ENCODE assay signal across 12 cellular contexts in the genomic region with DNA sequence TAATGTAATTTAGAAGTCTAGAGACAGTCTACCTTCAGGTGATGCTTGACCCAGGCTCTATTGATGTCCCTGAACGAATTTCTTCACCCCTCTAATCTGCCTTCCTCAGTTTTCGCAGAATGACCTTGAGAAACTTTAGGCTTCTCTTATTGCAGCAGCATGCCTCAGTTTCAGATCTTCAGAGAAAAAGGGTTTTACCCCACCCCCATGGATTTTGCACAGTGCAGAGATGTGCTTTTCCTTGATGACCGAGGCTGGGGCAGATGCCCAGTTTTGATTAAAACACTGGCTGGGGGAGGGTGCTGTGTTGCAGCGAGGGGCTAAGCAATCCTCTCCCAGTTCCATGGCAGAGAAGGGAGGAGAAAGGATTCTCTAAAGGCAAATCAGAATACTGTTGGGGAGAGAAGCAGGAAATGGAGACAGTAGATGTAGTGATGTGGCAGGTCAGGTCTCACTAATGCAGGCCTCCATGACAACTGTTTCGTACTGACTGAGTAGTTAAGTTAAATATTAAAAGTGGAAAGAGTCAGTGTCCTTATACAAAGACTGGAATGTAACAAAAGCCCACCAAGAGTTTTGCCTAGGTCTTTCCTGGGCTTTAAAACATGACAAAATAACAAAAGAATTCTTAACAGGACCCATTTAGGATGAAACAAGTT. TPM values are rescaled to one million over a fixed set of nuclear protein-coding genes. Genes with fewer than 3 reads are reported as not detected.
DNase-seq lines count a peak whose midpoint lies in the region; ATAC-seq and TF ChIP-seq lines count a peak whose summit lies in the region.
"Had no signal": no experiment of that assay in that cellular context is flagged by ENCODE, and none has a peak within 500 bp of the region (broad histone marks: within the 10 kb centered on the region; RNA-seq: fewer than 3 reads in every experiment).

No MANE protein-coding gene starts in this region.

- ATAC-seq in GM18907 (IDR thresholded peaks at IDR 0.05; ENCODE audit: unreplicated experiment) (peak; percentile 90), GM21619 (IDR thresholded peaks at IDR 0.05; ENCODE audit: unreplicated experiment) (peak; percentile 93), HG03159 (IDR thresholded peaks at IDR 0.05; ENCODE audit: unreplicated experiment) (peak; percentile 83), gastroesophageal sphincter (no peak)
- ATAC-seq: Panc1, psoas muscle had no signal

- no peak overlapping the region for H2AFZ ChIP-seq in hepatocyte

- peak overlapping the region; percentile 56 for H3K4me2 ChIP-seq in hepatocyte

- H3K27me3 ChIP-seq in hepatocyte, result no peaks in the 10 kb centered on the region
- peaks cover 18% of the 10 kb centered on the region for H3K27me3 ChIP-seq in gastroesophageal sphincter
- no peaks in the 10 kb centered on the region for H3K27me3 ChIP-seq in thyroid gland

- no peak overlapping the region for H3K4me3 ChIP-seq in hepatocyte
- no peak overlapping the region for H3K4me3 ChIP-seq in gastroesophageal sphincter
- no peak overlapping the region for H3K4me3 ChIP-seq in thyroid gland (replicated peaks in 1 of 3)
- H3K4me3 ChIP-seq: psoas muscle had no signal

- whole genome bisulfite sequencing in hepatocyte (ENCODE audit: low lambda C conversion rate, missing lambda C conversion rate), result 65% methylated on average over 5 of the region's 5 CpGs
- WGBS in gastroesophageal sphincter (ENCODE audit: low coverage in 1 of 2), 2 donors, result 76 to 100% methylated on average over 2 to 5 of the region's 5 CpGs
- 80 to 83% methylated on average over 5 of the region's 5 CpGs for WGBS in thyroid gland, 2 donors

- H3K27ac ChIP-seq in hepatocyte (peak overlapping the region; percentile 81), gastroesophageal sphincter (no peak overlapping the region), thyroid gland (no peak overlapping the region)
- H3K27ac ChIP-seq: C4-2B, psoas muscle had no signal

- no peak for TF ChIP-seq CTCF in hepatocyte (IDR thresholded peaks at IDR 0.05; ENCODE audit: poor library complexity)
- TF ChIP-seq CTCF in gastroesophageal sphincter (IDR thresholded peaks at IDR 0.05), result no peak
- no peak for TF ChIP-seq CTCF in thyroid gland (IDR thresholded peaks at IDR 0.05)

- no peak for DNase-seq in hepatocyte (ENCODE audit: low spot score)
- no peak for DNase-seq in activated T-cell treated with anti-CD3 and anti-CD28 coated beads for 4 hours
- no peak for DNase-seq in dermis blood vessel endothelial cell
- DNase-seq in thyroid gland, result no peak
- DNase-seq: psoas muscle; stimulated activated CD4-positive, alpha-beta T cell treated with anti-CD3 and anti-CD28 coated beads, Interleukin-2, amount 100 ng/mL, for 48 hours had no signal

- no peaks in the 10 kb centered on the region for H4K20me1 ChIP-seq in hepatocyte (ENCODE audit: insufficient read depth, poor library complexity, severe bottlenecking)

- TF ChIP-seq EP300 in gastroesophageal sphincter (IDR thresholded peaks at IDR 0.05), result no peak

- H3K79me2 ChIP-seq in hepatocyte, result no peaks in the 10 kb centered on the region

- H3K9me3 ChIP-seq in hepatocyte (ENCODE audit: low read depth) (no peaks in the 10 kb centered on the region), gastroesophageal sphincter (peaks cover 0 to 2% (median 0%) of the 10 kb centered on the region in 3 donors), thyroid gland (no peaks in the 10 kb centered on the region)
- H3K9me3 ChIP-seq: psoas muscle had no signal

- intact Hi-C loops in thyroid gland (cut with DNase I), result no loop called here

- H3K9me2 ChIP-seq in hepatocyte (replicated peaks; ENCODE audit: insufficient read depth), result no peaks in the 10 kb centered on the region

- no peaks in the 10 kb centered on the region for H3K36me3 ChIP-seq in hepatocyte (replicated peaks; ENCODE audit: insufficient read depth, low read depth)
- no peaks in the 10 kb centered on the region for H3K36me3 ChIP-seq in gastroesophageal sphincter
- no peaks in the 10 kb centered on the region for H3K36me3 ChIP-seq in thyroid gland

- no peak for TF ChIP-seq POLR2A in gastroesophageal sphincter (IDR thresholded peaks at IDR 0.05)
- TF ChIP-seq POLR2A in thyroid gland (IDR thresholded peaks at IDR 0.05), result no peak

- peaks cover 4% of the 10 kb centered on the region for H3K4me1 ChIP-seq in hepatocyte (ENCODE audit: insufficient read depth)
- H3K4me1 ChIP-seq in gastroesophageal sphincter, result no peaks in the 10 kb centered on the region
- H3K4me1 ChIP-seq in thyroid gland, result no peaks in the 10 kb centered on the region
- H3K4me1 ChIP-seq: psoas muscle had no signal

RNA-seq across cellular contexts. Expression of a gene that starts 50.8 kb away (rescaled TPM):
- total RNA-seq in hepatocyte, result 45.6 and 77.2 TPM in 2 replicates
- polyA plus RNA-seq in hepatocyte, result 10.5 and 12.9 TPM in 2 replicates
- 10 to 100 TPM; 32.8 to 49.2 (median 37.3) TPM for total RNA-seq in gastroesophageal sphincter
- 16.0 and 24.4 TPM in 2 replicates for total RNA-seq in dermis blood vessel endothelial cell
- 10 to 100 TPM; 31.3 to 49.0 (median 35.1) TPM for total RNA-seq in thyroid gland
